In the genomic region with DNA sequence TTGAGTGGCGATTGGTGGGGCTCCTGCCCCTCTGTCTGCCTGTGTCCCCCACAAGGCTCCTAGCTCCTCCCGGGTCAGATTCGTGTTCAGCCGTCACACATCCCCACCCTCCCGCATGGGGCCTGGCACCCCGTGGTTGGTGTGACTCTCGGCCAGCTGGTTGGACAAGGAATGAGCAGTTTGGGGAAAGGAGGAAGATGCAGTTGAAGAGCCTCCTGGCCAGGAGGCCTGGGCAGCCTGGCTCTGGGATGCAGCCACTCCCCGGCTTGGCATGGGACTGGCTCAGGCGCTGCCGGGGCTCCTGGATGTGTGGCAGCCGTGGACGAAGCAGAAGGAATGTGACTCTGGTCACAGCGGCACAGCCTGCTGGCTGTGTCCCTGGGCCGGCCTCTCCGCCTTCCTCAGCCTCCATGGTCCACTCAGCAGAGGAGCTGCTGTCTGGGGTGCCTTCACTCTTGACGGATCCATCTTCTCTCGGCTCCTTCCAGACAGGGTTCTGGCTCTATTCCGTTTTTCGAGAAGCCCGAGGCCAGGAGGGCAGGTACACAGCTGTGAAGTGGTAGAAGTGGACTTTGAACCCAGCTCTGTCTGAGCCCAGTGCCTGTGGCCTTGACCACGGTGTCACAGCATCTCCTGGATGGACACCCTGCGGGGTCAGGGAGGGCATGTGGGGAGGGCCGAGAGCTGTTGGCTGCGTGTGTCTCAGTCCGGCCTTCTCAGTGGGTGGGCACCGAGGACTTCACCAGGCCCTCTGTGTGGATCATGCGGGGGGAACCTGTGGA, we compare ENCODE assay signal across 8 cellular contexts. TPM values are rescaled to one million over a fixed set of nuclear protein-coding genes. Genes with fewer than 3 reads are reported as not detected.
DNase-seq lines count a peak whose midpoint lies in the region; ATAC-seq and TF ChIP-seq lines count a peak whose summit lies in the region.
"Had no signal": no experiment of that assay in that cellular context is flagged by ENCODE, and none has a peak within 500 bp of the region (broad histone marks: within the 10 kb centered on the region; RNA-seq: fewer than 3 reads in every experiment).

No MANE protein-coding gene starts in this region.

- no peaks in the 10 kb centered on the region for H3K36me3 ChIP-seq in hepatocyte (replicated peaks; ENCODE audit: insufficient read depth, low read depth)

- peaks cover 60% of the 10 kb centered on the region for H4K20me1 ChIP-seq in hepatocyte (ENCODE audit: insufficient read depth, poor library complexity, severe bottlenecking)

- H3K36me3 Mint-ChIP-seq in activated CD8-positive, alpha-beta T cell treated with anti-CD3 and anti-CD28 coated beads, Interleukin-2, amount 10 ng/mL, durations not matched to agents 7 days and 5 days (ENCODE audit: low read depth): peaks cover 23% of the 10 kb centered on the region
- peaks cover 50% of the 10 kb centered on the region for H3K36me3 Mint-ChIP-seq in stimulated activated effector memory CD8-positive, alpha-beta T cell treated with anti-CD3 and anti-CD28 coated beads, Interleukin-12 subunit alpha, Interleukin-12 subunit beta, amount 100 ng/mL, for 72 hours

- H3K27me3 ChIP-seq in HL-60 (ENCODE audit: insufficient read depth, poor library complexity, severe bottlenecking): no peaks in the 10 kb centered on the region
- no peaks in the 10 kb centered on the region for H3K27me3 ChIP-seq in hepatocyte

- no peak for TF ChIP-seq CTCF in HL-60 (IDR thresholded peaks at IDR 0.05; ENCODE audit: insufficient read depth, low read length)
- TF ChIP-seq CTCF in hepatocyte (IDR thresholded peaks at IDR 0.05; ENCODE audit: poor library complexity): no peak

- DNase-seq in HL-60 (ENCODE audit: low read depth in 1 of 2, low spot score in 1 of 2) (no peak), hepatocyte (ENCODE audit: low spot score) (no peak), NCI-H446 treated with DMSO at 0.1 percent for 48 hours (lab: John Stamatoyannopoulos, UW) (no peak)
- DNase-seq in activated CD8-positive, alpha-beta T cell treated with anti-CD3 and anti-CD28 coated beads, Interleukin-2, amount 10 ng/mL, durations not matched to agents 7 days and 5 days: no peak
- no peak for DNase-seq in stimulated activated effector memory CD8-positive, alpha-beta T cell treated with anti-CD3 and anti-CD28 coated beads, Interleukin-12 subunit alpha, Interleukin-12 subunit beta, amount 100 ng/mL, for 72 hours (ENCODE audit: low spot score in 2 of 2)
- DNase-seq in stimulated activated CD4-positive, alpha-beta T cell treated with anti-CD3 and anti-CD28 coated beads, Interleukin-4, amount 100 ng/mL, for 24 hours: no peak
- DNase-seq: T1000 had no signal

- H3K4me1 Mint-ChIP-seq in activated CD8-positive, alpha-beta T cell treated with anti-CD3 and anti-CD28 coated beads, Interleukin-2, amount 10 ng/mL, durations not matched to agents 7 days and 5 days (ENCODE audit: low read depth): peaks cover 33% of the 10 kb centered on the region
- H3K4me1 Mint-ChIP-seq in stimulated activated effector memory CD8-positive, alpha-beta T cell treated with anti-CD3 and anti-CD28 coated beads, Interleukin-12 subunit alpha, Interleukin-12 subunit beta, amount 100 ng/mL, for 72 hours: peaks cover 38% of the 10 kb centered on the region

- POLR2A ChIA-PET in activated CD8-positive, alpha-beta T cell treated with anti-CD3 and anti-CD28 coated beads, Interleukin-2, amount 10 ng/mL, durations not matched to agents 7 days and 5 days (lab: Charles Lee): no interaction called here

- no peak for ATAC-seq in activated CD8-positive, alpha-beta T cell treated with anti-CD3 and anti-CD28 coated beads, Interleukin-2, amount 10 ng/mL, durations not matched to agents 7 days and 5 days
- ATAC-seq in stimulated activated effector memory CD8-positive, alpha-beta T cell treated with anti-CD3 and anti-CD28 coated beads, Interleukin-12 subunit alpha, Interleukin-12 subunit beta, amount 100 ng/mL, for 72 hours: no peak
- ATAC-seq in HG03469 (IDR thresholded peaks at IDR 0.05; ENCODE audit: unreplicated experiment): no peak

- H3K27ac Mint-ChIP-seq in activated CD8-positive, alpha-beta T cell treated with anti-CD3 and anti-CD28 coated beads, Interleukin-2, amount 10 ng/mL, durations not matched to agents 7 days and 5 days: no peak overlapping the region
- peak overlapping the region; percentile 92 for H3K27ac Mint-ChIP-seq in stimulated activated effector memory CD8-positive, alpha-beta T cell treated with anti-CD3 and anti-CD28 coated beads, Interleukin-12 subunit alpha, Interleukin-12 subunit beta, amount 100 ng/mL, for 72 hours

- no peaks in the 10 kb centered on the region for H3K9me2 ChIP-seq in hepatocyte (replicated peaks; ENCODE audit: insufficient read depth)

- no peak overlapping the region for H2AFZ ChIP-seq in hepatocyte

- CTCF ChIA-PET in activated CD8-positive, alpha-beta T cell treated with anti-CD3 and anti-CD28 coated beads, Interleukin-2, amount 10 ng/mL, durations not matched to agents 7 days and 5 days (lab: Charles Lee): no interaction called here

- H3K4me1 ChIP-seq in hepatocyte (ENCODE audit: insufficient read depth): peaks cover 47% of the 10 kb centered on the region

- peak overlapping the region; percentile 95 for H3K4me2 ChIP-seq in hepatocyte

- H3K4me3 Mint-ChIP-seq in activated CD8-positive, alpha-beta T cell treated with anti-CD3 and anti-CD28 coated beads, Interleukin-2, amount 10 ng/mL, durations not matched to agents 7 days and 5 days: peak overlapping the region; percentile 97
- peak overlapping the region; percentile 97 for H3K4me3 Mint-ChIP-seq in stimulated activated effector memory CD8-positive, alpha-beta T cell treated with anti-CD3 and anti-CD28 coated beads, Interleukin-12 subunit alpha, Interleukin-12 subunit beta, amount 100 ng/mL, for 72 hours

- no peak overlapping the region for H3K4me3 ChIP-seq in HL-60 (replicated peaks; ENCODE audit: insufficient read depth, low read length)
- no peak overlapping the region for H3K4me3 ChIP-seq in hepatocyte

- WGBS in hepatocyte (ENCODE audit: low lambda C conversion rate, missing lambda C conversion rate): 81% methylated on average over 27 of the region's 27 CpGs

- peak overlapping the region; percentile 94 for H3K27ac ChIP-seq in HL-60 (replicated peaks)
- peak overlapping the region; percentile 56 for H3K27ac ChIP-seq in hepatocyte

- no peaks in the 10 kb centered on the region for H3K9me3 ChIP-seq in hepatocyte (ENCODE audit: low read depth)

- H3K9me3 Mint-ChIP-seq in activated CD8-positive, alpha-beta T cell treated with anti-CD3 and anti-CD28 coated beads, Interleukin-2, amount 10 ng/mL, durations not matched to agents 7 days and 5 days (ENCODE audit: insufficient read depth): no peaks in the 10 kb centered on the region
- H3K9me3 Mint-ChIP-seq in stimulated activated effector memory CD8-positive, alpha-beta T cell treated with anti-CD3 and anti-CD28 coated beads, Interleukin-12 subunit alpha, Interleukin-12 subunit beta, amount 100 ng/mL, for 72 hours: no peaks in the 10 kb centered on the region

- H3K27me3 Mint-ChIP-seq in activated CD8-positive, alpha-beta T cell treated with anti-CD3 and anti-CD28 coated beads, Interleukin-2, amount 10 ng/mL, durations not matched to agents 7 days and 5 days (ENCODE audit: low read depth): no peaks in the 10 kb centered on the region

- peaks cover 90% of the 10 kb centered on the region for H3K79me2 ChIP-seq in hepatocyte

RNA-seq across cellular contexts. Expression of gene TRAF7, which starts 2.1 kb away (rescaled TPM):
- total RNA-seq in activated CD8-positive, alpha-beta T cell treated with anti-CD3 and anti-CD28 coated beads, Interleukin-2, amount 10 ng/mL, durations not matched to agents 7 days and 5 days: 10 to 100 TPM; 56.8 to 59.5 TPM
- total RNA-seq in hepatocyte: 55.1 and 73.4 TPM in 2 replicates
- polyA plus RNA-seq in hepatocyte: 30.0 and 37.4 TPM in 2 replicates

RNA-seq across cellular contexts. Expression of gene RAB26, which starts 9.2 kb away (rescaled TPM):
- total RNA-seq in activated CD8-positive, alpha-beta T cell treated with anti-CD3 and anti-CD28 coated beads, Interleukin-2, amount 10 ng/mL, durations not matched to agents 7 days and 5 days: under 1 TPM; 0.26 to 0.31 TPM
- total RNA-seq in hepatocyte: 4.1 and 8.3 TPM in 2 replicates
- 11.3 and 15.0 TPM in 2 replicates for polyA plus RNA-seq in hepatocyte

RNA-seq across cellular contexts. Expression of gene PKD1, which starts 22.0 kb away (rescaled TPM):
- 10 to 100 TPM; 66.0 to 76.6 TPM for total RNA-seq in activated CD8-positive, alpha-beta T cell treated with anti-CD3 and anti-CD28 coated beads, Interleukin-2, amount 10 ng/mL, durations not matched to agents 7 days and 5 days
- total RNA-seq in hepatocyte: 40.2 and 60.6 TPM in 2 replicates
- 35.9 and 49.3 TPM in 2 replicates for polyA plus RNA-seq in hepatocyte

RNA-seq across cellular contexts. Expression of gene CASKIN1, which starts 38.7 kb away (rescaled TPM):
- total RNA-seq in activated CD8-positive, alpha-beta T cell treated with anti-CD3 and anti-CD28 coated beads, Interleukin-2, amount 10 ng/mL, durations not matched to agents 7 days and 5 days: under 1 TPM; 0.05 to 0.63 TPM
- 0.47 and 0.80 TPM in 2 replicates for total RNA-seq in hepatocyte
- 1.7 TPM in 2 replicates for polyA plus RNA-seq in hepatocyte

RNA-seq across cellular contexts. Expression of gene MLST8, which starts 47.6 kb away (rescaled TPM):
- 10 to 100 TPM; 34.5 to 37.8 TPM for total RNA-seq in activated CD8-positive, alpha-beta T cell treated with anti-CD3 and anti-CD28 coated beads, Interleukin-2, amount 10 ng/mL, durations not matched to agents 7 days and 5 days
- total RNA-seq in hepatocyte: 28.3 and 52.4 TPM in 2 replicates
- 87.3 and 88.3 TPM in 2 replicates for polyA plus RNA-seq in hepatocyte
